ENCODE assay signal across 8 cellular contexts in the genomic region with DNA sequence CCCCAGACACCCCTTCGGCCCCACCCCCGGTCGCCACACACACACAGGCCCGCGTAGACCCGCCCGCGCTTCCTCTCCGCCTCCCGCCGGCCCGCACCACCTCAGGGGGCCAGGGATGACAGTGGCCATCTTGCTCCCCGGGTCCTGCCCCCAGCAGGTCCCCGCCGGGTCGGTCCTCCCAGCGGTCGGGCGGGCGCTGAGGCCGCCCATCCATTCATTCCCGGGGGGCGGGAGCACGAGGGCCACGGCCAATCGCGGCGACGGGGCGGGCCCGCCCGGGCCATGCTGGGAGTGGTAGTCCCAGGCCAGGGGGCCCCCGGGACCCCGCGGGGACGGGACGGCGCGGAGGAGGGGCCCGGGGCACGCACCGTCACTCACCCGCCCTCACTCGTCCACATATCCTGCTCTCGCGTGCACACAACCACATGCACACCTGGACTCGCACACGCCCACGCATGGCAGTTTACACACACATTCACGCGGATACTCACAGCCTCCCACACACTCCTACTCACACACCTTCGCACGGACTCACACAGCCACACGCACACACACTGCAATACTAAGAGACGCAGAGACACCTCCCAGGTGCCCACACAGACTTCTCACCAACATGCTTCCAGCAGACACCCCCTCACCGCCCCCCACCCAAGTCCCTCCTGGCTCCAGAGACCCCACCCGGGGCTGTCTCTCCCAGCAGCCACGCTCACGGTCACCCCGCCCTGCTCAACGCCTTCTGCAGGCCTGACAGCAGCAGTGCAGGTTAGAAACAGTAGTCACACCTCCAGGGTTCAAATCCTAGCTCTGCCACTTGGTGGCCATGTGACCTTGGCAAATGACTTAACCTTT. TPM values are rescaled to one million over a fixed set of nuclear protein-coding genes. Genes with fewer than 3 reads are reported as not detected.
DNase-seq lines count a peak whose midpoint lies in the region; ATAC-seq and TF ChIP-seq lines count a peak whose summit lies in the region.

A gene (minus strand): TSS at position 209 of the 849 bp plus-strand sequence. CDS start 80 bp downstream, at position 129.

- H3K4ac ChIP-seq in IMR-90 (ENCODE audit: low read depth, low read length) = peak within 1 kb of the TSS; percentile 85; the same call in 1 of the 2 replicates

- H3K9me1 ChIP-seq in IMR-90 (ENCODE audit: insufficient read depth, low read length) = peaks cover 14% of the 10 kb centered on the region

- TF ChIP-seq CTCF in IMR-90 (conservative IDR thresholded peaks at IDR 0.05; ENCODE audit: low read depth, low read length) (0 out of 2 replicates have a peak, but pooled peaks have one; percentile 7), RWPE2 (IDR thresholded peaks at IDR 0.05; ENCODE audit: poor library complexity, severe bottlenecking) (peak; percentile 32)

- peak within 1 kb of the TSS; percentile 9 for H2BK5ac ChIP-seq in IMR-90 (ENCODE audit: low read depth, low read length, poor library complexity, severe bottlenecking)

- H3K18ac ChIP-seq in IMR-90 (ENCODE audit: low read depth, low read length) = peak within 1 kb of the TSS; percentile 27; the same call in 1 of the 2 replicates

- peak; percentile 87 for DNase-seq in Caki2 (ENCODE audit: low read depth)
- DNase-seq in IMR-90 = peak; percentile 56
- peak; percentile 88 for DNase-seq in RWPE2 (ENCODE audit: low spot score)
- peak in 1 of 2 donors; percentile 75 for DNase-seq in activated naive CD4-positive, alpha-beta T cell treated with anti-CD3 and anti-CD28 coated beads, Interleukin-2, amount 50 U/mL, for 72 hours (ENCODE audit: low spot score in 2 of 2)
- no peak for DNase-seq in Right ventricle myocardium superior
- DNase-seq in renal cortical epithelial cell (ENCODE audit: low read depth) = peak; percentile 23

- peak within 1 kb of the TSS; percentile 98 for H2AFZ ChIP-seq in IMR-90 (replicated peaks; ENCODE audit: low read length, poor library complexity)

- no peak within 1 kb of the TSS for H3K56ac ChIP-seq in IMR-90 (ENCODE audit: extremely low read depth, insufficient read depth, low read length)

- intact Hi-C loops in IMR-90 (cut with micrococcal nuclease) (loop anchor here (2.0 kb wide), 1 partner anchor 321 kb away; no protein-coding TSS in a partner anchor), Right ventricle myocardium superior (cut with DNase I) (no loop called here)

- dilution Hi-C loops in IMR-90 (cut with HindIII; ENCODE audit: low sequenced_read_pairs, unreplicated experiment) = no loop called here

- H3K9me3 ChIP-seq in IMR-90 (ENCODE audit: control insufficient read depth, insufficient read depth, low read length) (no peaks in the 10 kb centered on the region), RWPE2 (ENCODE audit: severe bottlenecking) (no peaks in the 10 kb centered on the region)

- BruUV-seq in IMR-90 (replicated peaks; lab: Mats Ljungman, UMichigan) = no TSS peak

- H3K4me3 ChIP-seq in IMR-90 (ENCODE audit: insufficient read depth, low read depth, low read length) (peak within 1 kb of the TSS; percentile 54), RWPE2 (ENCODE audit: severe bottlenecking) (peak within 1 kb of the TSS; percentile 41)

- H3K36me3 ChIP-seq in IMR-90 (ENCODE audit: control insufficient read depth, insufficient read depth, low read length) (no peaks in the 10 kb centered on the region), RWPE2 (ENCODE audit: low read depth) (no peaks in the 10 kb centered on the region)

- no peak within 1 kb of the TSS for H2BK15ac ChIP-seq in IMR-90 (ENCODE audit: low read depth, low read length)

- H3K9ac ChIP-seq in IMR-90 (ENCODE audit: low read depth, low read length) = peak within 1 kb of the TSS; percentile 51

- H3K36me3 Mint-ChIP-seq in activated naive CD4-positive, alpha-beta T cell treated with anti-CD3 and anti-CD28 coated beads, Interleukin-2, amount 50 U/mL, for 72 hours = peaks cover 9 to 14% of the 10 kb centered on the region in 2 donors

- no peak within 1 kb of the TSS for H2BK120ac ChIP-seq in IMR-90 (ENCODE audit: low read depth, low read length)

- no peak within 1 kb of the TSS; the same call in 1 of the 2 replicates for H3K27ac ChIP-seq in IMR-90 (ENCODE audit: insufficient read depth, low read length)
- no peak within 1 kb of the TSS for H3K27ac ChIP-seq in RWPE2 (ENCODE audit: poor library complexity, severe bottlenecking)

- no peak within 1 kb of the TSS for H4K91ac ChIP-seq in IMR-90 (ENCODE audit: insufficient read depth, low read depth, low read length)

- POLR2A ChIA-PET in IMR-90 (lab: Charles Lee; ENCODE audit: unreplicated experiment) = no interaction called here

- peak within 1 kb of the TSS; percentile 92 for H3K23ac ChIP-seq in IMR-90 (ENCODE audit: low read depth, low read length)

- no peaks in the 10 kb centered on the region; the same call in 1 of the 2 replicates for H4K20me1 ChIP-seq in IMR-90 (ENCODE audit: insufficient read depth, low read length)

- H3K9me3 Mint-ChIP-seq in activated naive CD4-positive, alpha-beta T cell treated with anti-CD3 and anti-CD28 coated beads, Interleukin-2, amount 50 U/mL, for 72 hours = no peaks in the 10 kb centered on the region

- peak within 1 kb of the TSS; percentile 11; the same call in 1 of the 2 replicates for H4K5ac ChIP-seq in IMR-90 (ENCODE audit: low read depth, low read length)

- peak within 1 kb of the TSS; percentile 71; the same call in 1 of the 2 replicates for H2AK5ac ChIP-seq in IMR-90 (ENCODE audit: low read depth, low read length)

- peaks cover 8 to 24% of the 10 kb centered on the region in 2 experiments for H3K79me1 ChIP-seq in IMR-90 (ENCODE audit: low read depth in 1 of 2, low read length in 2 of 2)

- peak; percentile 78 for ATAC-seq in GM19452 (IDR thresholded peaks at IDR 0.05; ENCODE audit: unreplicated experiment)
- peak; percentile 98 for ATAC-seq in IMR-90 (ENCODE audit: low read depth)
- peak; percentile 94 for ATAC-seq in RWPE2 (ENCODE audit: low read depth)
- ATAC-seq in activated naive CD4-positive, alpha-beta T cell treated with anti-CD3 and anti-CD28 coated beads, Interleukin-2, amount 50 U/mL, for 72 hours = peak; percentile 48 to 86
- peak; percentile 75 for ATAC-seq in Right ventricle myocardium superior (ENCODE audit: poor library complexity)
- ATAC-seq in GM18873 (IDR thresholded peaks at IDR 0.05; ENCODE audit: low FRiP score, unreplicated experiment) = no peak

- in situ Hi-C loops in Caki2 (cut with HindIII; ENCODE audit: low pct_unique_long_range_greater_than_20kb, low sequenced_read_pairs) (no loop called here), IMR-90 (cut with MboI; ENCODE audit: low sequenced_read_pairs) (no loop called here)

- no peak for TF ChIP-seq RAD21 in IMR-90 (IDR thresholded peaks at IDR 0.05; ENCODE audit: low read length)

- peak within 1 kb of the TSS; percentile 57 for H3K14ac ChIP-seq in IMR-90 (replicated peaks; ENCODE audit: low read depth, low read length)

- CTCF ChIA-PET in IMR-90 (lab: Yijun Ruan, JAX) = no interaction called here

- 2% methylated on average over 23 of the region's 61 CpGs; no CpG with 5 or more reads in 1 of the 2 experiments for WGBS in IMR-90 (ENCODE audit: extremely low coverage in 2 of 2, insufficient read length in 1 of 2), 2 experiments

- H3K27me3 ChIP-seq in IMR-90 (ENCODE audit: control insufficient read depth, insufficient read depth, low read length) = no peaks in the 10 kb centered on the region
- peaks cover 3% of the 10 kb centered on the region for H3K27me3 ChIP-seq in RWPE2 (ENCODE audit: insufficient read depth, poor library complexity, severe bottlenecking)

- peak within 1 kb of the TSS; percentile 15 to 68; a peak in 2 of 4 replicates for H4K8ac ChIP-seq in IMR-90 (ENCODE audit: low read depth in 2 of 2, low read length in 2 of 2)

- no peak for TF ChIP-seq POLR2A in IMR-90 (IDR thresholded peaks at IDR 0.05; ENCODE audit: low read depth, low read length)

- H3K4me1 ChIP-seq in IMR-90 (ENCODE audit: control insufficient read depth, insufficient read depth, low read length) = peaks cover 3% of the 10 kb centered on the region; the same call in 1 of the 2 replicates
- no peaks in the 10 kb centered on the region for H3K4me1 ChIP-seq in RWPE2 (ENCODE audit: insufficient read depth, poor library complexity, severe bottlenecking)

- H3K4me2 ChIP-seq in IMR-90 (ENCODE audit: low read depth, low read length) = peak within 1 kb of the TSS; percentile 91

- H2AK9ac ChIP-seq in IMR-90 (replicated peaks; ENCODE audit: low read depth, low read length, poor library complexity) = peak within 1 kb of the TSS; percentile 85

- no peak within 1 kb of the TSS for H2BK20ac ChIP-seq in IMR-90 (ENCODE audit: low read depth, low read length)

- H3K27ac Mint-ChIP-seq in activated naive CD4-positive, alpha-beta T cell treated with anti-CD3 and anti-CD28 coated beads, Interleukin-2, amount 50 U/mL, for 72 hours = no peak within 1 kb of the TSS

TF ChIP-seq in IMR-90, 13 proteins besides CTCF, POLR2A, EP300 and RAD21:
- no peak for TF ChIP-seq SMC3 (IDR thresholded peaks at IDR 0.05; ENCODE audit: low read depth, low read length)
- peak; percentile 31; the same call in 1 of the 2 replicates for TF ChIP-seq BHLHE40 (IDR thresholded peaks at IDR 0.05; ENCODE audit: low read depth, low read length)
- TF ChIP-seq, protein P1, sequence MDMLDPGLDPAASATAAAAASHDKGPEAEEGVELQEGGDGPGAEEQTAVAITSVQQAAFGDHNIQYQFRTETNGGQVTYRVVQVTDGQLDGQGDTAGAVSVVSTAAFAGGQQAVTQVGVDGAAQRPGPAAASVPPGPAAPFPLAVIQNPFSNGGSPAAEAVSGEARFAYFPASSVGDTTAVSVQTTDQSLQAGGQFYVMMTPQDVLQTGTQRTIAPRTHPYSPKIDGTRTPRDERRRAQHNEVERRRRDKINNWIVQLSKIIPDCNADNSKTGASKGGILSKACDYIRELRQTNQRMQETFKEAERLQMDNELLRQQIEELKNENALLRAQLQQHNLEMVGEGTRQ (IDR thresholded peaks at IDR 0.05; ENCODE audit: low read depth, low read length) = peak; percentile 44; the same call in 1 of the 2 replicates

RNA-seq across cellular contexts. Expression of the gene that starts here (rescaled TPM):
- 2.3 and 3.0 TPM in 2 replicates for total RNA-seq in Caki2 (2014; rRNA removed; shearing (Covaris generic); ENCODE audit: low replicate concordance)
- total RNA-seq in IMR-90 (2012; rRNA removed) = 3.2 and 4.2 TPM in 2 replicates
- 5.5 and 6.3 TPM in 2 replicates for polyA plus RNA-seq in IMR-90 (2012; rRNA removed)
- 3.5 and 3.9 TPM in 2 replicates for polyA plus RNA-seq in IMR-90 (2012; cell fraction: cytosol; rRNA removed)
- 9.4 and 15.8 TPM in 2 replicates for polyA plus RNA-seq in IMR-90 (2012; cell fraction: nucleus; rRNA removed; ENCODE audit: low replicate concordance)
- total RNA-seq in activated naive CD4-positive, alpha-beta T cell treated with anti-CD3 and anti-CD28 coated beads, Interleukin-2, amount 50 U/mL, for 72 hours = 1 to 10 TPM in 1 of 2 donors, not detected in 1; 2.1 TPM
- total RNA-seq in Right ventricle myocardium superior = not detected
- total RNA-seq in renal cortical epithelial cell = 0.10 TPM in 1 of 2 replicates, not detected in the other

Comparison
In these comparisons a context has a peak if more than half of its experiments do, and no peak if none do; other contexts are left out.
1. Peak in ATAC-seq in Right ventricle myocardium superior; RNA of the gene not detected or under 1 TPM.
2. Peak in DNase-seq in renal cortical epithelial cell; RNA of the gene not detected or under 1 TPM.